ENCODE assay signal across 8 cellular contexts in genomic region chr1:182615468-182616129, GRCh38. TPM values are rescaled to one million over a fixed set of nuclear protein-coding genes. Genes with fewer than 3 reads are reported as not detected.
DNase-seq lines count a peak whose midpoint lies in the region; ATAC-seq and TF ChIP-seq lines count a peak whose summit lies in the region.

No MANE protein-coding gene starts in this region.

- H3K27ac Mint-ChIP-seq in WTC11: peak overlapping the region; percentile 86
- H3K27ac Mint-ChIP-seq in endothelial cell (ENCODE audit: unreplicated experiment): peak overlapping the region; percentile 86

- no peaks in the 10 kb centered on the region for H3K9me2 ChIP-seq in DOHH2 (replicated peaks; ENCODE audit: control insufficient read depth, low read length)

- peaks cover 2% of the 10 kb centered on the region for H3K9me3 Mint-ChIP-seq in WTC11
- no peaks in the 10 kb centered on the region for H3K9me3 Mint-ChIP-seq in endothelial cell (ENCODE audit: unreplicated experiment)

- TF ChIP-seq CTCF in DOHH2 (IDR thresholded peaks at IDR 0.05; ENCODE audit: low read depth, low read length, poor library complexity, severe bottlenecking) (no peak), WTC11 (IDR thresholded peaks at IDR 0.05) (no peak), endothelial cell (IDR thresholded peaks at IDR 0.05; ENCODE audit: unreplicated experiment) (no peak), tibial nerve (IDR thresholded peaks at IDR 0.05) (no peak)

- H3K36me3 ChIP-seq in DOHH2 (ENCODE audit: control insufficient read depth, low read length) (no peaks in the 10 kb centered on the region), muscle layer of colon (ENCODE audit: insufficient read depth, low read length) (no peaks in the 10 kb centered on the region), tibial nerve (no peaks in the 10 kb centered on the region)

- no peaks in the 10 kb centered on the region for H3K79me2 ChIP-seq in DOHH2 (ENCODE audit: control insufficient read depth, low read length)

- peak overlapping the region; percentile 96 for H3K4me2 ChIP-seq in DOHH2 (ENCODE audit: low read length)

- no peak for TF ChIP-seq POLR2A in tibial nerve (IDR thresholded peaks at IDR 0.05)

- CTCF ChIA-PET in WTC11 (lab: Charles Lee): interaction anchor here (1.2 to 6.3 kb wide), 9 partner anchors 11 to 171 kb away, joined by 3 to 84 read pairs (median 11); no protein-coding TSS in a partner anchor

- POLR2A ChIA-PET in WTC11 (lab: Charles Lee): interaction anchor here (0.6 to 2.0 kb wide), 11 partner anchors 11 to 410 kb away, joined by 3 to 15 read pairs (median 6); partner anchors contain the start of gene RGS16

- H3K27me3 Mint-ChIP-seq in WTC11 (ENCODE audit: low read depth): peaks cover 63% of the 10 kb centered on the region
- H3K27me3 Mint-ChIP-seq in endothelial cell (ENCODE audit: unreplicated experiment): peaks cover 14% of the 10 kb centered on the region

- peaks cover 82% of the 10 kb centered on the region for H3K4me1 ChIP-seq in DOHH2 (ENCODE audit: control insufficient read depth, low read length)
- H3K4me1 ChIP-seq in muscle layer of colon (ENCODE audit: insufficient read depth, low read length): peaks cover 18% of the 10 kb centered on the region
- peaks cover 0 to 35% (median 14%) of the 10 kb centered on the region in 4 donors for H3K4me1 ChIP-seq in tibial nerve

- H3K27me3 ChIP-seq in DOHH2 (ENCODE audit: control insufficient read depth, low read length): 0 out of 2 replicates have a peak, but pooled peaks cover 5% of the 10 kb centered on the region
- H3K27me3 ChIP-seq in muscle layer of colon (ENCODE audit: control insufficient read depth in 1 of 2, insufficient read depth in 2 of 2, low read length in 2 of 2): no peaks in the 10 kb centered on the region
- H3K27me3 ChIP-seq in tibial nerve: no peaks in the 10 kb centered on the region

- H3K4me3 Mint-ChIP-seq in WTC11 (peak overlapping the region; percentile 71), endothelial cell (ENCODE audit: unreplicated experiment) (peak overlapping the region; percentile 83)

- ATAC-seq in GM21576 (IDR thresholded peaks at IDR 0.05; ENCODE audit: unreplicated experiment) (peak; percentile 24), WTC11 (peak; percentile 32)

- H4K20me1 ChIP-seq in DOHH2 (ENCODE audit: control insufficient read depth, insufficient read depth, low read depth, low read length): no peaks in the 10 kb centered on the region

- H3K9me3 ChIP-seq in DOHH2 (ENCODE audit: control insufficient read depth, insufficient read depth, low read length) (no peaks in the 10 kb centered on the region), muscle layer of colon (ENCODE audit: low read length) (no peaks in the 10 kb centered on the region), tibial nerve (no peaks in the 10 kb centered on the region)

- 17 to 20% methylated on average over 11 of the region's 11 CpGs for WGBS in tibial nerve, 2 donors

- DNase-seq in MV-4-11 (lab: John Stamatoyannopoulos, UW): peak; percentile 59
- peak; percentile 31 for DNase-seq in WTC11 (ENCODE audit: low spot score)
- DNase-seq in endothelial cell (ENCODE audit: low spot score): no peak
- peak in 1 of 2 donors; percentile 61 for DNase-seq in tibial nerve (ENCODE audit: low spot score in 2 of 2)
- no peak for DNase-seq in H4 (ENCODE audit: low spot score)

- peaks cover 25% of the 10 kb centered on the region for H3F3A ChIP-seq in DOHH2 (ENCODE audit: control insufficient read depth, insufficient read depth)

- H3K4me1 Mint-ChIP-seq in WTC11: peaks cover 78% of the 10 kb centered on the region
- H3K4me1 Mint-ChIP-seq in endothelial cell (ENCODE audit: unreplicated experiment): peaks cover 76% of the 10 kb centered on the region

- H3K36me3 Mint-ChIP-seq in WTC11: no peaks in the 10 kb centered on the region
- no peaks in the 10 kb centered on the region for H3K36me3 Mint-ChIP-seq in endothelial cell (ENCODE audit: low read depth, unreplicated experiment)

- peak overlapping the region; percentile 74 for H3K4me3 ChIP-seq in DOHH2 (ENCODE audit: low read length)
- peak overlapping the region; percentile 26 to 64 for H3K4me3 ChIP-seq in muscle layer of colon (ENCODE audit: low read depth in 1 of 2, low read length in 2 of 2)
- H3K4me3 ChIP-seq in tibial nerve: peak overlapping the region; percentile 47 to 61 (median 58)

- H3K9ac ChIP-seq in muscle layer of colon (ENCODE audit: low read length): peak overlapping the region; percentile 35

- H3K27ac ChIP-seq in DOHH2 (ENCODE audit: low read depth, low read length) (peak overlapping the region; percentile 76), muscle layer of colon (ENCODE audit: low read depth, low read length) (peak overlapping the region; percentile 89), tibial nerve (peak overlapping the region; percentile 77 to 96 (median 87))

- no peak for TF ChIP-seq EP300 in tibial nerve (IDR thresholded peaks at IDR 0.05)

TF ChIP-seq in WTC11, 78 proteins besides CTCF, POLR2A, EP300 and RAD21 (continues in another document):
- TF ChIP-seq AFF4 (CRISPR knock-in tag; IDR thresholded peaks at IDR 0.05; ENCODE audit: borderline replicate concordance) (no peak), ARID4B (CRISPR knock-in tag; IDR thresholded peaks at IDR 0.05; ENCODE audit: borderline replicate concordance) (no peak), JAZF1 (CRISPR knock-in tag; IDR thresholded peaks at IDR 0.05) (no peak), ZNF416 (CRISPR knock-in tag; IDR thresholded peaks at IDR 0.05) (no peak), TEAD4 (CRISPR knock-in tag; IDR thresholded peaks at IDR 0.05) (no peak)

RNA-seq across cellular contexts. Expression of gene RGS16, which starts 11.4 kb away (rescaled TPM):
- total RNA-seq in WTC11 (2021): 9.9 to 17.8 TPM (median 10.2 TPM) in 3 replicates
- 11.8 TPM for total RNA-seq in endothelial cell (ENCODE audit: unreplicated experiment)
- total RNA-seq in tibial nerve: 1 to 10 TPM in 3 of 4 donors, under 1 TPM in 1; 0.78 to 2.1 (median 1.2) TPM
- 0.04 TPM in 1 of 2 replicates, not detected in the other for total RNA-seq in H4 (2014; rRNA removed; shearing (Covaris generic))

RNA-seq across cellular contexts. Expression of gene RNASEL, which starts 26.5 kb away (rescaled TPM):
- total RNA-seq in WTC11 (2021) (0.64 to 0.87 TPM (median 0.77 TPM) in 3 replicates), endothelial cell (ENCODE audit: unreplicated experiment) (2.3 TPM), tibial nerve (1 to 10 TPM; 7.3 to 9.8 (median 8.8) TPM)
- 12.2 and 12.6 TPM in 2 replicates for total RNA-seq in H4 (2014; rRNA removed; shearing (Covaris generic))

Comparison
In these comparisons a context has a peak if more than half of its experiments do, and no peak if none do; other contexts are left out.
1. DNase-seq: peak in MV-4-11 (single experiment) and WTC11 (single experiment); none in endothelial cell (single experiment) and H4 (single experiment).
2. Peak in every context shown above with its lines, with median percentiles within 50 percentile points of each other: H3K27ac ChIP-seq and H3K4me3 ChIP-seq.